Comparison of ENCODE assay signal across 20 cellular contexts in genomic region chr14:76307786-76308780, GRCh38.
DNase-seq lines count a peak whose midpoint lies in the region; ATAC-seq and TF ChIP-seq lines count a peak whose summit lies in the region.
"Had no signal": no experiment of that assay in that cellular context is flagged by ENCODE, and none has a peak within 500 bp of the region (broad histone marks: within the 10 kb centered on the region; RNA-seq: fewer than 3 reads in every experiment).

No MANE protein-coding gene starts in this region.

- H3K4me1 ChIP-seq in endodermal cell (ENCODE audit: control insufficient read depth, insufficient read depth, low read length) (no peaks in the 10 kb centered on the region), neuronal stem cell (ENCODE audit: control insufficient read depth in 2 of 2, insufficient read depth in 1 of 2, low read depth in 1 of 2, low read length in 2 of 2) (peaks cover 16% of the 10 kb centered on the region in 2 donors)
- H3K4me1 ChIP-seq: Peyer's patch had no signal

- H3K4me3 ChIP-seq in endodermal cell (ENCODE audit: low read length) (no peak overlapping the region), neuronal stem cell (ENCODE audit: low read length in 2 of 2) (no peak overlapping the region)
- H3K4me3 ChIP-seq: K562, Peyer's patch had no signal

- H2BK5ac ChIP-seq in neuronal stem cell (ENCODE audit: low read length): no peak overlapping the region

- H3K27me3 Mint-ChIP-seq in endodermal cell (ENCODE audit: insufficient read depth): peaks cover 86% of the 10 kb centered on the region

- H3K14ac ChIP-seq in neuronal stem cell (ENCODE audit: low read length): peak overlapping the region; percentile 4

- H3K4me3 Mint-ChIP-seq in endodermal cell: no peak overlapping the region
- H3K4me3 Mint-ChIP-seq: CD14-positive monocyte had no signal

- H2AFZ ChIP-seq in neuronal stem cell (ENCODE audit: low read length): no peak overlapping the region

- H3K36me3 ChIP-seq in endodermal cell (ENCODE audit: control insufficient read depth, insufficient read depth, low read length): no peaks in the 10 kb centered on the region
- H3K36me3 ChIP-seq in neuronal stem cell (replicated peaks in 1 of 2; ENCODE audit: control insufficient read depth in 2 of 2, insufficient read depth in 2 of 2, low read length in 2 of 2): no peaks in the 10 kb centered on the region
- H3K36me3 ChIP-seq: Peyer's patch had no signal

- DNase-seq in A172 (ENCODE audit: low spot score) (peak; percentile 53), HT1080 (ENCODE audit: low read depth) (peak; percentile 70), endodermal cell (peak; percentile 13), neuronal stem cell (ENCODE audit: low spot score) (no peak), NCI-H2227 treated with DMSO at 0.1 percent for 48 hours (lab: John Stamatoyannopoulos, UW) (no peak), NCI-H2081 treated with DMSO at 0.1 percent for 48 hours (lab: John Stamatoyannopoulos, UW) (no peak)
- DNase-seq: ACHN, AML-193, DMS 273 treated with DMSO at 0.1 percent for 48 hours, H7, NCI-H1048, NCI-H1436 treated with DMSO at 0.1 percent for 48 hours, NCI-H524 treated with DMSO at 0.1 percent for 48 hours, Peyer's patch, SHP77 treated with DMSO at 0.1 percent for 48 hours had no signal

- H3K27ac Mint-ChIP-seq in endodermal cell: no peak overlapping the region

- no peaks in the 10 kb centered on the region for H3K9me3 Mint-ChIP-seq in endodermal cell

- no peak overlapping the region for H4K8ac ChIP-seq in neuronal stem cell (ENCODE audit: low read depth, low read length)

- no peaks in the 10 kb centered on the region for H3K36me3 Mint-ChIP-seq in endodermal cell (ENCODE audit: low read depth)
- H3K36me3 Mint-ChIP-seq: CD14-positive monocyte had no signal

- no peak overlapping the region for H4K91ac ChIP-seq in neuronal stem cell (ENCODE audit: low read depth, low read length, poor library complexity)

- H3K4me1 Mint-ChIP-seq in endodermal cell: peaks cover 30% of the 10 kb centered on the region
- H3K4me1 Mint-ChIP-seq: CD14-positive monocyte had no signal

- no peak overlapping the region for H3K4ac ChIP-seq in neuronal stem cell (ENCODE audit: low read length)

- H2BK15ac ChIP-seq in neuronal stem cell (ENCODE audit: low read length): no peak overlapping the region

- H3K9ac ChIP-seq in endodermal cell (ENCODE audit: extremely low read depth, low read length, poor library complexity, severe bottlenecking): no peak overlapping the region
- no peak overlapping the region for H3K9ac ChIP-seq in neuronal stem cell (ENCODE audit: low read depth, low read length, poor library complexity)

- H2AK5ac ChIP-seq in neuronal stem cell (ENCODE audit: low read depth, low read length): no peak overlapping the region

- H2BK120ac ChIP-seq in neuronal stem cell (ENCODE audit: low read depth, low read length): no peak overlapping the region

- H3K27ac ChIP-seq in endodermal cell (ENCODE audit: low read depth, low read length): no peak overlapping the region
- no peak overlapping the region for H3K27ac ChIP-seq in neuronal stem cell (replicated peaks; ENCODE audit: low read length)
- H3K27ac ChIP-seq: HL-60, Peyer's patch had no signal

- ATAC-seq in HG02588 (IDR thresholded peaks at IDR 0.05; ENCODE audit: unreplicated experiment): no peak
- ATAC-seq: K562, SK-N-SH treated with all-trans-retinoic acid at 6 μM for 48 hours had no signal

- H3K27me3 ChIP-seq in endodermal cell (ENCODE audit: control insufficient read depth, insufficient read depth, low read length, poor library complexity, severe bottlenecking): peaks cover 63% of the 10 kb centered on the region
- peaks cover 0 to 46% (median 21%) of the 10 kb centered on the region in 3 experiments for H3K27me3 ChIP-seq in neuronal stem cell (ENCODE audit: control insufficient read depth in 3 of 3, insufficient read depth in 3 of 3, low read depth in 1 of 3, low read length in 3 of 3)
- H3K27me3 ChIP-seq: Peyer's patch had no signal

- H3K9me3 ChIP-seq in endodermal cell (ENCODE audit: control insufficient read depth, low read length) (no peaks in the 10 kb centered on the region), neuronal stem cell (replicated peaks in 1 of 2; ENCODE audit: control insufficient read depth in 2 of 2, insufficient read depth in 1 of 2, low read depth in 1 of 2, low read length in 2 of 2) (no peaks in the 10 kb centered on the region)
- H3K9me3 ChIP-seq: Peyer's patch had no signal

- H3K18ac ChIP-seq in neuronal stem cell (ENCODE audit: low read length): no peak overlapping the region

- no peak for TF ChIP-seq CTCF in endodermal cell (conservative IDR thresholded peaks at IDR 0.05)

- H3K23ac ChIP-seq in neuronal stem cell (ENCODE audit: low read depth, low read length, poor library complexity): no peak overlapping the region

- no peak overlapping the region for H3K4me2 ChIP-seq in neuronal stem cell (ENCODE audit: insufficient read depth, low read length, poor library complexity, severe bottlenecking)

- WGBS in endodermal cell (ENCODE audit: insufficient coverage in 1 of 2, insufficient read length in 1 of 2), 2 experiments: 93 to 94% methylated on average over 14 to 15 of the region's 15 CpGs
- no CpG with 5 or more reads among the region's 15 CpGs for WGBS in neuronal stem cell (ENCODE audit: extremely low coverage in 2 of 2, insufficient read length in 2 of 2, insufficient replicate concordance in 1 of 2), 2 donors

- no peak overlapping the region for H2BK12ac ChIP-seq in neuronal stem cell (ENCODE audit: low read length)

- H3K79me1 ChIP-seq in neuronal stem cell (ENCODE audit: low read depth, low read length): no peaks in the 10 kb centered on the region

Comparison
In these comparisons a context has a peak if more than half of its experiments do, and no peak if none do; other contexts are left out.
1. DNase-seq: peak in A172 (single experiment), HT1080 (single experiment) and endodermal cell (single experiment); none in neuronal stem cell (single experiment), NCI-H2227 treated with DMSO at 0.1 percent for 48 hours (single experiment) and NCI-H2081 treated with DMSO at 0.1 percent for 48 hours (single experiment).